ENCODE assay signal across 8 cellular contexts in the genomic region with DNA sequence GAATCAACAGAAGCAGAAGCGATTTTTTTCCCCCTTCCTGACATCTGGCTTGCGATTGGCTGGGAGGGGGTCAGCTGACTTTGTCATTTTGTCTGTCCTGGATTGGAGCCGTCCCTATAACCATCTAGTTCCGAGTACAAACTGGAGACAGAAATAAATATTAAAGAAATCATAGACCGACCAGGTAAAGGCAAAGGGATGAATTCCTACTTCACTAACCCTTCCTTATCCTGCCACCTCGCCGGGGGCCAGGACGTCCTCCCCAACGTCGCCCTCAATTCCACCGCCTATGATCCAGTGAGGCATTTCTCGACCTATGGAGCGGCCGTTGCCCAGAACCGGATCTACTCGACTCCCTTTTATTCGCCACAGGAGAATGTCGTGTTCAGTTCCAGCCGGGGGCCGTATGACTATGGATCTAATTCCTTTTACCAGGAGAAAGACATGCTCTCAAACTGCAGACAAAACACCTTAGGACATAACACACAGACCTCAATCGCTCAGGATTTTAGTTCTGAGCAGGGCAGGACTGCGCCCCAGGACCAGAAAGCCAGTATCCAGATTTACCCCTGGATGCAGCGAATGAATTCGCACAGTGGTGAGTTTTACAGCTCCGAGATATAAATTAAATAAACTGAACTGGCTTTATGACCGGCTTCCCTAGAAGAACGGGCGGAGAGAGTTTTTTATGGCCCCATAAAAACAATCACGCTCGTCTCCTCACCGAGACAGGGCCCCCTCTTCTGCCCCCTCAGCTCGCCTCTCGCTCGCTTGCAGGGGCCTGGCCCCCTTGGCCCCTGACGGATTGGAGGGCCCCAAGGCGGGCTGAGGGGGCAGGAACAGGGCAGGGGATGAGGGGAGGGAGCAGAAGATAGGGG. TPM values are rescaled to one million over a fixed set of nuclear protein-coding genes. Genes with fewer than 3 reads are reported as not detected.
DNase-seq lines count a peak whose midpoint lies in the region; ATAC-seq and TF ChIP-seq lines count a peak whose summit lies in the region.

A gene (plus strand): TSS at position 117 of the 878 bp plus-strand sequence. CDS start 82 bp downstream, at position 199.

- H3K27me3 Mint-ChIP-seq in endodermal cell (ENCODE audit: insufficient read depth), result peaks cover 99% of the 10 kb centered on the region

- TF ChIP-seq CTCF in GM06990 (IDR thresholded peaks at IDR 0.05; ENCODE audit: insufficient read depth, low read length, poor library complexity, severe bottlenecking), result no peak
- no peak for TF ChIP-seq CTCF in endodermal cell (conservative IDR thresholded peaks at IDR 0.05)

- no peaks in the 10 kb centered on the region for H3K36me3 Mint-ChIP-seq in endodermal cell (ENCODE audit: low read depth)

- peak within 1 kb of the TSS; percentile 59 for H3K4me3 ChIP-seq in GM06990 (replicated peaks; ENCODE audit: low read depth, low read length)
- H3K4me3 ChIP-seq in endodermal cell (ENCODE audit: low read length), result no peak within 1 kb of the TSS

- H3K27ac ChIP-seq in endodermal cell (ENCODE audit: low read depth, low read length), result no peak within 1 kb of the TSS

- no peaks in the 10 kb centered on the region for H3K4me1 ChIP-seq in endodermal cell (ENCODE audit: control insufficient read depth, insufficient read depth, low read length)

- peaks cover 14% of the 10 kb centered on the region for H3K4me1 Mint-ChIP-seq in endodermal cell

- DNase-seq in GM06990 (ENCODE audit: extremely low read depth, insufficient read length), result no peak
- DNase-seq in NCI-H2227 treated with DMSO at 0.1 percent for 48 hours (lab: John Stamatoyannopoulos, UW), result peak; percentile 12
- peak; percentile 80 for DNase-seq in endodermal cell
- DNase-seq in renal cortical epithelial cell (ENCODE audit: low read depth), result peak; percentile 46
- no peak for DNase-seq in H4 (ENCODE audit: low spot score)
- DNase-seq in effector CD4-positive, alpha-beta T cell, result no peak
- no peak for DNase-seq in stimulated activated CD4-positive, alpha-beta T cell treated with anti-CD3 and anti-CD28 coated beads, Interleukin-1b, Interleukin-23, amount 100 ng/mL, for 48 hours

- no peak within 1 kb of the TSS for H3K27ac Mint-ChIP-seq in endodermal cell

- H3K27me3 ChIP-seq in GM06990 (replicated peaks; ENCODE audit: control insufficient read depth, insufficient read depth, low read length) (peaks cover 2% of the 10 kb centered on the region; the same call in 1 of the 2 replicates), endodermal cell (ENCODE audit: control insufficient read depth, insufficient read depth, low read length, poor library complexity, severe bottlenecking) (peaks cover 100% of the 10 kb centered on the region)

- peaks cover 5% of the 10 kb centered on the region for H3K9me3 ChIP-seq in endodermal cell (ENCODE audit: control insufficient read depth, low read length)

- 8 to 17% methylated on average over 14 to 35 of the region's 36 CpGs for WGBS in endodermal cell (ENCODE audit: insufficient coverage in 1 of 2, insufficient read length in 1 of 2), 2 experiments

- peak within 1 kb of the TSS; percentile 4 for H3K4me3 Mint-ChIP-seq in endodermal cell

- no peak for ATAC-seq in HG03135 (IDR thresholded peaks at IDR 0.05; ENCODE audit: unreplicated experiment)

- no peaks in the 10 kb centered on the region for H3K36me3 ChIP-seq in GM06990 (ENCODE audit: control insufficient read depth, insufficient read depth, low read length)
- H3K36me3 ChIP-seq in endodermal cell (ENCODE audit: control insufficient read depth, insufficient read depth, low read length), result no peaks in the 10 kb centered on the region

- no peak within 1 kb of the TSS for H3K9ac ChIP-seq in endodermal cell (ENCODE audit: extremely low read depth, low read length, poor library complexity, severe bottlenecking)

- peaks cover 3% of the 10 kb centered on the region for H3K9me3 Mint-ChIP-seq in endodermal cell

RNA-seq across cellular contexts. Expression of the gene that starts here (rescaled TPM):
- total RNA-seq in endodermal cell (not detected), renal cortical epithelial cell (0.35 and 6.0 TPM in 2 replicates)
- polyA plus RNA-seq in endodermal cell (2013, experiment 1 of 2), result 16.8 TPM
- polyA plus RNA-seq in endodermal cell (2013, experiment 2 of 2), result 10.0 TPM
- total RNA-seq in H4 (2014; rRNA removed; shearing (Covaris generic)), result 0.27 TPM in 2 replicates

Comparison
In these comparisons a context has a peak if more than half of its experiments do, and no peak if none do; other contexts are left out.
1. DNase-seq: peak in NCI-H2227 treated with DMSO at 0.1 percent for 48 hours (single experiment), endodermal cell (single experiment) and renal cortical epithelial cell (single experiment); none in GM06990 (single experiment), H4 (single experiment), effector CD4-positive, alpha-beta T cell (single experiment) and stimulated activated CD4-positive, alpha-beta T cell treated with anti-CD3 and anti-CD28 coated beads, Interleukin-1b, Interleukin-23, amount 100 ng/mL, for 48 hours (single experiment).